ENCODE assay signal across 30 cellular contexts in the genomic region with DNA sequence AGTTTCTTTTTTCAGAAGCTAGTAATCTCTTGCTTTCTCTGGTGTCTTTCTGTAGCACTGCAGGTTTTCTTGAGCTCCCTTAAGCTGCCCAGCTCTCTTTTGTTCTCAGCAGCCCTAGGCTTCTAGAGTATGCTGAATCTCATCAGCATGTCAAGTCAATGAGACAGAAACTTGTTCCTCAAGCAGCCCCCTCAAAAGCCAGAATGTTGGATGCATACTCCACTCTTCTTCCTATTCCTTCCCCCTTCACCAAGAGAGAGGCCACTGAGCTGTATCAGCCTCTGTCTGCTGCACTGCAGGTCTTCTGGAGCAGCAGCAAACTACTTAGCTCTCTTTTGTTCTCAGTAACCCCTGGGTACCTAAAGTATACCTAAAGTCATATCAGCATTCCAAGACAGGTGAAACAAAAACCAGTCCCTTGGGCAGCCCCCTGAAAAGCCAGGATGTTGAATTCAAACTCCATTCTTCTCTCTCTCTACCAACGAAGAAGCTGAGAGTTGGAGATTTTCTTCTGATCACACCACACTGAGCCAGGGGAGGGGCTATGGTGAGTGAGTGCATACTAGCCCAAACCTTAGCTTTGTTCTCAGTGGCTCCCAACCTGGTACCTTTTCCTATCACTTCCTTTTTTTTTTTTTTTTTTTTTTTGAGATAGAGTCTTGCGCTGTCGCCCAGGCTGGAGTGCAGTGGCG.
DNase-seq lines count a peak whose midpoint lies in the region; ATAC-seq and TF ChIP-seq lines count a peak whose summit lies in the region.
"Had no signal": no experiment of that assay in that cellular context is flagged by ENCODE, and none has a peak within 500 bp of the region (broad histone marks: within the 10 kb centered on the region; RNA-seq: fewer than 3 reads in every experiment).

No MANE protein-coding gene starts in this region.

- ATAC-seq in HG02870 (IDR thresholded peaks at IDR 0.05; ENCODE audit: unreplicated experiment) (no peak), GM21423 (IDR thresholded peaks at IDR 0.05; ENCODE audit: unreplicated experiment) (no peak), GM21723 (IDR thresholded peaks at IDR 0.05; ENCODE audit: unreplicated experiment) (no peak)
- ATAC-seq: right lobe of liver, Right ventricle myocardium inferior, SK-N-SH treated with all-trans-retinoic acid at 6 μM for 48 hours, T-helper 17 cell had no signal

- no peaks in the 10 kb centered on the region for H3K36me3 ChIP-seq in HUES64 (ENCODE audit: insufficient read depth, low read length)
- H3K36me3 ChIP-seq: MG63, prostate gland, right lobe of liver, spleen, stomach, uterus had no signal

- H3K4me1 ChIP-seq in HUES64 (ENCODE audit: insufficient read depth, low read length) = peaks cover 17% of the 10 kb centered on the region
- H3K4me1 ChIP-seq: prostate gland, right lobe of liver, spleen, uterus had no signal

- no peak overlapping the region for H3K4me3 Mint-ChIP-seq in dendritic cell treated with granulocyte-macrophage colony-stimulating factor and Interleukin-4, amounts not matched to agents 40 ng/mL and 50 ng/mL, for 4 days
- H3K4me3 Mint-ChIP-seq: activated CD4-positive, alpha-beta memory T cell treated with anti-CD3 and anti-CD28 coated beads for 36 hours; activated naive CD4-positive, alpha-beta T cell treated with anti-CD3 and anti-CD28 coated beads for 36 hours; activated T-helper 1 cell treated with anti-CD3 and anti-CD28 coated beads, Interleukin-12 subunit alpha, Interleukin-12 subunit beta, Interleukin-2, Interleukin-4 antibody, amounts not matched to agents 30 ng/mL and 10 ng/mL and 1 ng/mL, durations not matched to agents 14 hours and 24 hours and 36 hours; CD4-positive, CD25-positive, alpha-beta regulatory T cell; T-helper 17 cell had no signal

- H3K27ac ChIP-seq in C4-2B (peak overlapping the region; percentile 37), HUES64 (ENCODE audit: low read depth, low read length) (peak overlapping the region; percentile 79)
- H3K27ac ChIP-seq: KMS-11, prostate gland, right lobe of liver, spleen, stomach, uterus had no signal

- peak overlapping the region; percentile 15 for H3K27ac Mint-ChIP-seq in dendritic cell treated with granulocyte-macrophage colony-stimulating factor and Interleukin-4, amounts not matched to agents 40 ng/mL and 50 ng/mL, for 4 days
- H3K27ac Mint-ChIP-seq: activated CD4-positive, alpha-beta memory T cell treated with anti-CD3 and anti-CD28 coated beads for 36 hours; activated naive CD4-positive, alpha-beta T cell treated with anti-CD3 and anti-CD28 coated beads for 36 hours; activated T-helper 1 cell treated with anti-CD3 and anti-CD28 coated beads, Interleukin-12 subunit alpha, Interleukin-12 subunit beta, Interleukin-2, Interleukin-4 antibody, amounts not matched to agents 30 ng/mL and 10 ng/mL and 1 ng/mL, durations not matched to agents 14 hours and 24 hours and 36 hours; CD4-positive, CD25-positive, alpha-beta regulatory T cell had no signal

- no peak overlapping the region for H3K4me3 ChIP-seq in HUES64 (ENCODE audit: low read length)
- H3K4me3 ChIP-seq: MG63, prostate gland, right lobe of liver, spleen, stomach, uterus had no signal

- TF ChIP-seq CTCF in C4-2B (conservative IDR thresholded peaks at IDR 0.05) = no peak

- peak overlapping the region; percentile 25; the same call in 1 of the 2 replicates for H3K9ac ChIP-seq in HUES64 (ENCODE audit: low read depth, low read length)
- H3K9ac ChIP-seq: KMS-11 had no signal

- H3K27me3 Mint-ChIP-seq in dendritic cell treated with granulocyte-macrophage colony-stimulating factor and Interleukin-4, amounts not matched to agents 40 ng/mL and 50 ng/mL, for 4 days = no peaks in the 10 kb centered on the region

- WGBS in HUES64 = 71% methylated on average over 4 of the region's 4 CpGs

- no peaks in the 10 kb centered on the region for H3K9me3 ChIP-seq in HUES64 (ENCODE audit: insufficient read depth, low read depth, low read length)
- H3K9me3 ChIP-seq: MG63, prostate gland, right lobe of liver, stomach, uterus had no signal

- no peaks in the 10 kb centered on the region for H3K27me3 ChIP-seq in HUES64 (ENCODE audit: insufficient read depth, low read length)
- H3K27me3 ChIP-seq: right lobe of liver, spleen, stomach, uterus had no signal

- peaks cover 20% of the 10 kb centered on the region for H3K4me1 Mint-ChIP-seq in dendritic cell treated with granulocyte-macrophage colony-stimulating factor and Interleukin-4, amounts not matched to agents 40 ng/mL and 50 ng/mL, for 4 days (ENCODE audit: low read depth)
- H3K4me1 Mint-ChIP-seq: CD4-positive, CD25-positive, alpha-beta regulatory T cell; T-helper 17 cell had no signal

- no peaks in the 10 kb centered on the region for H3K36me3 Mint-ChIP-seq in dendritic cell treated with granulocyte-macrophage colony-stimulating factor and Interleukin-4, amounts not matched to agents 40 ng/mL and 50 ng/mL, for 4 days (ENCODE audit: low read depth)
- H3K36me3 Mint-ChIP-seq: activated CD4-positive, alpha-beta memory T cell treated with anti-CD3 and anti-CD28 coated beads for 36 hours; CD4-positive, CD25-positive, alpha-beta regulatory T cell had no signal

- intact Hi-C loops in dendritic cell treated with granulocyte-macrophage colony-stimulating factor and Interleukin-4, amounts not matched to agents 40 ng/mL and 50 ng/mL, for 4 days (cut with micrococcal nuclease) = no loop called here

- no peaks in the 10 kb centered on the region for H3K9me3 Mint-ChIP-seq in dendritic cell treated with granulocyte-macrophage colony-stimulating factor and Interleukin-4, amounts not matched to agents 40 ng/mL and 50 ng/mL, for 4 days
- H3K9me3 Mint-ChIP-seq: activated CD4-positive, alpha-beta memory T cell treated with anti-CD3 and anti-CD28 coated beads for 36 hours; activated T-helper 1 cell treated with anti-CD3 and anti-CD28 coated beads, Interleukin-12 subunit alpha, Interleukin-12 subunit beta, Interleukin-2, Interleukin-4 antibody, amounts not matched to agents 30 ng/mL and 10 ng/mL and 1 ng/mL, durations not matched to agents 14 hours and 24 hours and 36 hours had no signal

- DNase-seq in iPS-NIHi11 (ENCODE audit: low spot score) = peak; percentile 45
- DNase-seq in D341Med (ENCODE audit: low spot score) = no peak
- DNase-seq: activated CD4-positive, alpha-beta memory T cell treated with anti-CD3 and anti-CD28 coated beads for 36 hours; activated CD4-positive, alpha-beta T cell treated with anti-CD3 and anti-CD28 coated beads for 1 hour; activated CD8-positive, alpha-beta memory T cell treated with anti-CD3 and anti-CD28 coated beads, Interleukin-2, amount 50 U/mL, for 4 hours; activated naive CD4-positive, alpha-beta T cell treated with anti-CD3 and anti-CD28 coated beads for 36 hours; CD4-positive, CD25-positive, alpha-beta regulatory T cell; foreskin melanocyte; hippocampal formation; MG63; NCI-H1417; NCI-H2029; NCI-H524; NK-92 treated with Interleukin-12 subunit alpha and Interleukin-12 subunit beta, amount 100 ng/mL, for 24 hours; right lobe of liver; spleen; stomach; T-helper 17 cell; uterus had no signal
